Comparison of ENCODE assay signal across 15 cellular contexts in the genomic region with DNA sequence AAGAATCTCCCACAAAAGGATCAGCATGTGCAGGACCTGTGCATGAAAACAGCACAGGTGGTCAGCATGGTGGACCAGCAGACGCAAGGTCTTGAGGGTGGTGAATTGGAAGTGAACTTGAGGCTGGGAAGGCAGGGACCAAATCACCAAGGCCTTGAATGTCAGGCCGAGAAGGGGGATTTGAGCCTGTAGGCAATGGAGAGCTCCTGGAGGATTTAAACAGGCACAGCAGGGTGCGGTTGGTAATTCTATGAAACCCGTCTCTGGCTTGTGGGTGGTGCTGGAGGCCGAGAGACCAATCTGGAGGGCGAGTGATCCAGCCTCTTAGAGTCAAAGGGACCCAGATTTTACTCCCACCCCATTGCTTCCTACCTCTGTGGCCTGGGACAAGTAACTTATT. TPM values are rescaled to one million over a fixed set of nuclear protein-coding genes. Genes with fewer than 3 reads are reported as not detected.
DNase-seq lines count a peak whose midpoint lies in the region; ATAC-seq and TF ChIP-seq lines count a peak whose summit lies in the region.
"Had no signal": no experiment of that assay in that cellular context is flagged by ENCODE, and none has a peak within 500 bp of the region (broad histone marks: within the 10 kb centered on the region; RNA-seq: fewer than 3 reads in every experiment).

No MANE protein-coding gene starts in this region.

- H3K9me3 ChIP-seq in RWPE2 (ENCODE audit: severe bottlenecking), result no peaks in the 10 kb centered on the region

- no peaks in the 10 kb centered on the region for H3K27me3 Mint-ChIP-seq in progenitor cell of endocrine pancreas

- H3K27ac Mint-ChIP-seq in progenitor cell of endocrine pancreas, result peak overlapping the region; percentile 74
- H3K27ac Mint-ChIP-seq: activated CD4-positive, alpha-beta T cell treated with anti-CD3 and anti-CD28 coated beads, Interleukin-2, amount 10 ng/mL, durations not matched to agents 24 days and 14 days; activated naive CD8-positive, alpha-beta T cell; IgD-negative memory B cell had no signal

- H3K36me3 Mint-ChIP-seq in progenitor cell of endocrine pancreas (ENCODE audit: insufficient read depth), result peaks cover under 1% of the 10 kb centered on the region
- H3K36me3 Mint-ChIP-seq: activated naive CD8-positive, alpha-beta T cell; IgD-negative memory B cell had no signal

- H3K36me3 ChIP-seq in RWPE2 (ENCODE audit: low read depth), result peaks cover 10% of the 10 kb centered on the region

- H3K4me3 Mint-ChIP-seq in progenitor cell of endocrine pancreas (ENCODE audit: low read depth), result peak overlapping the region; percentile 78

- H3K27ac ChIP-seq in RWPE2 (ENCODE audit: poor library complexity, severe bottlenecking), result peak overlapping the region; percentile 86

- H3K4me1 Mint-ChIP-seq in progenitor cell of endocrine pancreas (ENCODE audit: low read depth), result peaks cover 59% of the 10 kb centered on the region

- H3K4me1 ChIP-seq in RWPE2 (ENCODE audit: insufficient read depth, poor library complexity, severe bottlenecking), result peaks cover 41% of the 10 kb centered on the region

- no peak for ATAC-seq in RWPE2 (ENCODE audit: low read depth)
- ATAC-seq in HG02981 (IDR thresholded peaks at IDR 0.05; ENCODE audit: unreplicated experiment), result no peak
- ATAC-seq: sciatic nerve had no signal

- H3K9me3 Mint-ChIP-seq in progenitor cell of endocrine pancreas (ENCODE audit: low read depth), result no peaks in the 10 kb centered on the region
- H3K9me3 Mint-ChIP-seq: activated CD4-positive, alpha-beta T cell treated with anti-CD3 and anti-CD28 coated beads, Interleukin-2, amount 10 ng/mL, durations not matched to agents 24 days and 14 days; IgD-negative memory B cell had no signal

- H3K4me3 ChIP-seq in RWPE2 (ENCODE audit: severe bottlenecking) (no peak overlapping the region), fibroblast of the aortic adventitia (ENCODE audit: low read depth, low read length) (peak overlapping the region; percentile 97)

- DNase-seq in D341Med (ENCODE audit: low spot score) (peak; percentile 51), RWPE2 (ENCODE audit: low spot score) (no peak), fibroblast of the aortic adventitia (ENCODE audit: low read depth) (peak; percentile 36), progenitor cell of endocrine pancreas (ENCODE audit: low spot score, unreplicated experiment) (no peak), NCI-H510A treated with DMSO at 0.1 percent for 48 hours (lab: John Stamatoyannopoulos, UW) (no peak)
- DNase-seq in stimulated activated CD4-positive, alpha-beta T cell treated with anti-CD3 and anti-CD28 coated beads, Interleukin-12 subunit alpha, Interleukin-12 subunit beta, amount 100 ng/mL, for 4 hours, result no peak
- no peak for DNase-seq in stimulated activated CD4-positive, alpha-beta T cell treated with anti-CD3 and anti-CD28 coated beads, Interleukin-15, amount 100 ng/mL, for 24 hours
- DNase-seq: activated CD4-positive, alpha-beta T cell treated with anti-CD3 and anti-CD28 coated beads, Interleukin-2, amount 10 ng/mL, durations not matched to agents 24 days and 14 days; DMS53; NCI-H2171 treated with DMSO at 0.1 percent for 48 hours; SIG-M5 had no signal

- no peaks in the 10 kb centered on the region for H3K27me3 ChIP-seq in RWPE2 (ENCODE audit: insufficient read depth, poor library complexity, severe bottlenecking)

- TF ChIP-seq CTCF in RWPE2 (IDR thresholded peaks at IDR 0.05; ENCODE audit: poor library complexity, severe bottlenecking) (no peak), fibroblast of the aortic adventitia (IDR thresholded peaks at IDR 0.05; ENCODE audit: insufficient read depth, low read length) (peak; percentile 22), progenitor cell of endocrine pancreas (IDR thresholded peaks at IDR 0.05; ENCODE audit: unreplicated experiment) (no peak)

RNA-seq across cellular contexts. Expression of a gene that starts 2.4 kb away (rescaled TPM):
- total RNA-seq in fibroblast of the aortic adventitia (ENCODE audit: low replicate concordance), result 5.6 and 24.6 TPM in 2 replicates
- total RNA-seq in progenitor cell of endocrine pancreas, result 27.1 and 29.8 TPM in 2 replicates

Comparison
In these comparisons a context has a peak if more than half of its experiments do, and no peak if none do; other contexts are left out.
1. DNase-seq: peak in D341Med (single experiment) and fibroblast of the aortic adventitia (single experiment); none in RWPE2 (single experiment), progenitor cell of endocrine pancreas (single experiment), stimulated activated CD4-positive, alpha-beta T cell treated with anti-CD3 and anti-CD28 coated beads, Interleukin-12 subunit alpha, Interleukin-12 subunit beta, amount 100 ng/mL, for 4 hours (single experiment), NCI-H510A treated with DMSO at 0.1 percent for 48 hours (single experiment) and stimulated activated CD4-positive, alpha-beta T cell treated with anti-CD3 and anti-CD28 coated beads, Interleukin-15, amount 100 ng/mL, for 24 hours (single experiment).